Comparison of ENCODE assay signal across 3 cellular contexts in genomic region chr15:64779630-64780029, GRCh38.
TF ChIP-seq lines count a peak whose summit lies in the region.

No MANE protein-coding gene starts in this region.

TF ChIP-seq in GM23338, 12 proteins besides CTCF, POLR2A, EP300 and RAD21 (continues in another document):
- TF ChIP-seq CREB1 (CRISPR knock-in tag; IDR thresholded peaks at IDR 0.05; ENCODE audit: low read depth) (no peak), ZNF462 (CRISPR knock-in tag; IDR thresholded peaks at IDR 0.05) (no peak), ZNF331 (CRISPR knock-in tag; IDR thresholded peaks at IDR 0.05; ENCODE audit: low read depth) (no peak), EZH2phosphoT487 (IDR thresholded peaks at IDR 0.05; ENCODE audit: unreplicated experiment) (no peak), ZNF114 (CRISPR knock-in tag; IDR thresholded peaks at IDR 0.05) (no peak)

TF ChIP-seq in HEK293, 187 proteins besides CTCF, POLR2A, EP300 and RAD21:
- no peak for TF ChIP-seq ZFHX2 (tag by site-specific recombination; conservative IDR thresholded peaks at IDR 0.05)
- TF ChIP-seq ZNF121 (tag by site-specific recombination; IDR thresholded peaks at IDR 0.05): peak; percentile 57; the same call in 1 of the 2 replicates

TF ChIP-seq in K562, 482 proteins besides CTCF, POLR2A, EP300 and RAD21:
- TF ChIP-seq ZBTB26 (CRISPR knock-in tag; IDR thresholded peaks at IDR 0.05) (no peak), ZNF551 (CRISPR knock-in tag; IDR thresholded peaks at IDR 0.05) (no peak), MAFG (tag; conservative IDR thresholded peaks at IDR 0.05) (no peak), ATF6 (CRISPR knock-in tag; IDR thresholded peaks at IDR 0.05) (no peak), ZNF121 (CRISPR knock-in tag; conservative IDR thresholded peaks at IDR 0.05) (peak; percentile 64)
